ENCODE assay signal across 18 cellular contexts in the genomic region with DNA sequence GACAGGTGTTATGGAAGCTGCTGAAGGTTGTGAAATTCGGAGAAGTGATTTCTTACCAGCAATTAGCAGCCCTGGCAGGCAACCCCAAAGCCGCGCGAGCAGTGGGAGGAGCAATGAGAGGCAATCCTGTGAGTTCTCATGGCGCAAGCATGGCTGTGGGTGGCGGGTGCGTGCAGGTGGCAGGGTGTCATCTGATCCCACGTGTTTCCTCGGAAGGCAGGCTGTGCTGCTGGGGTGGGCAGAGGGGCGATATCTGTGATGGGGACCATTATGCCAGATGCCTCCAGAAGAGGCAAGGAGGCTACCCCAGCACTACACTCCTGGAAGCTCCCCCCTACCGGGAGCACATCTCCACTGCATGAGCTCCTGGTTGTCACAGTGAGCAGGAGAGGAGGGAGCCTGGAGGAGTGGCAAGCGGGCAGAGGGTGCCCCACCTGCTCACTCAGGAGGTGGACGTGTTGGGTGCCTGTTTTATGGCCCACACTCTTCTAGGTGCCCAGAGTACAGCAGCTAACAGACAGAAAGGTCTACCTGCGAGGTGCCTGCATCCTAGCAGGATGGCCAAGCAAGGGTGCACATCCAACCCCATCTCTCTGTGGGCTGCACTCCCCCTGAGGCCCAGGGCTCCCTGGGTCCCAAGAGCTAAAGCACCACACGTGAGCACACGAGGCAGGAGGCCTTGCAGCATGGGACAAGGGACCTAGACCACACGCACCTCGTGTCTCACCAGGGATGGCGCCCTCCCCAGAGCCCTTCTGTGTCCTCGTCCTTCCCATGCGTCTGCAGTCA.
DNase-seq lines count a peak whose midpoint lies in the region; ATAC-seq and TF ChIP-seq lines count a peak whose summit lies in the region.
"Had no signal": no experiment of that assay in that cellular context is flagged by ENCODE, and none has a peak within 500 bp of the region (broad histone marks: within the 10 kb centered on the region; RNA-seq: fewer than 3 reads in every experiment).

No MANE protein-coding gene starts in this region.

- H3K9me3 Mint-ChIP-seq in natural killer cell (no peaks in the 10 kb centered on the region), osteocyte (ENCODE audit: unreplicated experiment) (no peaks in the 10 kb centered on the region), progenitor cell of endocrine pancreas (ENCODE audit: low read depth) (no peaks in the 10 kb centered on the region)
- H3K9me3 Mint-ChIP-seq in natural killer cell treated with Interleukin-12 subunit alpha and Interleukin-12 subunit beta and Interleukin-15 and Interleukin-18, amount 100 ng/mL, for 72 hours = no peaks in the 10 kb centered on the region

- DNase-seq in DMS153 (lab: John Stamatoyannopoulos, UW) (peak; percentile 4), DMS153 treated with DMSO at 0.1 percent for 48 hours (lab: John Stamatoyannopoulos, UW; ENCODE audit: unreplicated experiment) (no peak), natural killer cell (peak; percentile 10), osteocyte (ENCODE audit: extremely low spot score, unreplicated experiment) (peak; percentile 77), progenitor cell of endocrine pancreas (ENCODE audit: low spot score, unreplicated experiment) (no peak)
- DNase-seq in natural killer cell treated with Interleukin-12 subunit alpha and Interleukin-12 subunit beta and Interleukin-15 and Interleukin-18, amount 100 ng/mL, for 72 hours (ENCODE audit: low spot score) = no peak
- DNase-seq: AML-193; foreskin melanocyte; GM23248; Kasumi-1; kidney glomerular epithelial cell; NCI-H1048; NCI-H2081 treated with DMSO at 0.1 percent for 48 hours; NCI-H774; stimulated activated naive CD4-positive, alpha-beta T cell; T-helper 17 cell had no signal

- no peaks in the 10 kb centered on the region for H3K36me3 Mint-ChIP-seq in natural killer cell
- H3K36me3 Mint-ChIP-seq in natural killer cell treated with Interleukin-12 subunit alpha and Interleukin-12 subunit beta and Interleukin-15 and Interleukin-18, amount 100 ng/mL, for 72 hours = no peaks in the 10 kb centered on the region
- no peaks in the 10 kb centered on the region for H3K36me3 Mint-ChIP-seq in osteocyte (ENCODE audit: unreplicated experiment)
- no peaks in the 10 kb centered on the region for H3K36me3 Mint-ChIP-seq in progenitor cell of endocrine pancreas (ENCODE audit: insufficient read depth)

- intact Hi-C loops in natural killer cell (cut with micrococcal nuclease) = no loop called here

- ATAC-seq in natural killer cell = no peak
- no peak for ATAC-seq in natural killer cell treated with Interleukin-12 subunit alpha and Interleukin-12 subunit beta and Interleukin-15 and Interleukin-18, amount 100 ng/mL, for 72 hours
- no peak for ATAC-seq in GM21515 (IDR thresholded peaks at IDR 0.05; ENCODE audit: unreplicated experiment)
- no peak for ATAC-seq in HG03565 (IDR thresholded peaks at IDR 0.05; ENCODE audit: unreplicated experiment)
- ATAC-seq: T-helper 17 cell had no signal

- H3K27ac Mint-ChIP-seq in natural killer cell (no peak overlapping the region), osteocyte (ENCODE audit: unreplicated experiment) (no peak overlapping the region), progenitor cell of endocrine pancreas (no peak overlapping the region)
- no peak overlapping the region for H3K27ac Mint-ChIP-seq in natural killer cell treated with Interleukin-12 subunit alpha and Interleukin-12 subunit beta and Interleukin-15 and Interleukin-18, amount 100 ng/mL, for 72 hours
- H3K27ac Mint-ChIP-seq: T-helper 17 cell had no signal

- H3K27me3 Mint-ChIP-seq in natural killer cell (ENCODE audit: low read depth in 2 of 2) (no peaks in the 10 kb centered on the region), osteocyte (ENCODE audit: unreplicated experiment) (no peaks in the 10 kb centered on the region), progenitor cell of endocrine pancreas (peaks cover 74% of the 10 kb centered on the region)
- H3K27me3 Mint-ChIP-seq in natural killer cell treated with Interleukin-12 subunit alpha and Interleukin-12 subunit beta and Interleukin-15 and Interleukin-18, amount 100 ng/mL, for 72 hours = no peaks in the 10 kb centered on the region
- H3K27me3 Mint-ChIP-seq: T-helper 17 cell had no signal

- H3K4me3 Mint-ChIP-seq in natural killer cell = no peak overlapping the region
- H3K4me3 Mint-ChIP-seq in natural killer cell treated with Interleukin-12 subunit alpha and Interleukin-12 subunit beta and Interleukin-15 and Interleukin-18, amount 100 ng/mL, for 72 hours = no peak overlapping the region
- no peak overlapping the region for H3K4me3 Mint-ChIP-seq in osteocyte (ENCODE audit: unreplicated experiment)
- H3K4me3 Mint-ChIP-seq in progenitor cell of endocrine pancreas (ENCODE audit: low read depth) = no peak overlapping the region
- H3K4me3 Mint-ChIP-seq: T-helper 17 cell had no signal

- H3K4me1 Mint-ChIP-seq in natural killer cell (peaks cover 16 to 20% of the 10 kb centered on the region in 2 donors), osteocyte (ENCODE audit: unreplicated experiment) (no peaks in the 10 kb centered on the region), progenitor cell of endocrine pancreas (ENCODE audit: low read depth) (peaks cover 18% of the 10 kb centered on the region)
- peaks cover 0 to 9% of the 10 kb centered on the region in 2 donors for H3K4me1 Mint-ChIP-seq in natural killer cell treated with Interleukin-12 subunit alpha and Interleukin-12 subunit beta and Interleukin-15 and Interleukin-18, amount 100 ng/mL, for 72 hours (ENCODE audit: low read depth in 2 of 2)
- H3K4me1 Mint-ChIP-seq: T-helper 17 cell had no signal

- TF ChIP-seq CTCF in natural killer cell (IDR thresholded peaks at IDR 0.05) = no peak
- no peak for TF ChIP-seq CTCF in osteocyte (IDR thresholded peaks at IDR 0.05)
- TF ChIP-seq CTCF in progenitor cell of endocrine pancreas (IDR thresholded peaks at IDR 0.05; ENCODE audit: unreplicated experiment) = no peak

Comparison
In these comparisons a context has a peak if more than half of its experiments do, and no peak if none do; other contexts are left out.
1. DNase-seq: peak in DMS153 (single experiment), natural killer cell (single experiment) and osteocyte (single experiment); none in DMS153 treated with DMSO at 0.1 percent for 48 hours (single experiment), natural killer cell treated with Interleukin-12 subunit alpha and Interleukin-12 subunit beta and Interleukin-15 and Interleukin-18, amount 100 ng/mL, for 72 hours (single experiment) and progenitor cell of endocrine pancreas (single experiment).